In genomic region chr13:20594276-20594675, GRCh38 we compare ENCODE assay signal across 9 cellular contexts.
"Had no signal": no experiment of that assay in that cellular context is flagged by ENCODE, and none has a peak within 500 bp of the region (broad histone marks: within the 10 kb centered on the region; RNA-seq: fewer than 3 reads in every experiment).

No MANE protein-coding gene starts in this region.

- ATAC-seq: GM23338, HepG2 had no signal

- DNase-seq: H9, HCEC 1CT, KBM-7 had no signal

- H3K27ac ChIP-seq: HL-60, KMS-11 had no signal

- FAIRE-seq: H1, H54, HepG2 had no signal
